Comparison of ENCODE assay signal across 8 cellular contexts in genomic region chrX:71096702-71097032, GRCh38. TPM values are rescaled to one million over a fixed set of nuclear protein-coding genes. Genes with fewer than 3 reads are reported as not detected.
A peak's percentile ranks its signal among the peaks of the same experiment; 100 is the strongest.
DNase-seq lines count a peak whose midpoint lies in the region; ATAC-seq, FAIRE-seq and TF ChIP-seq lines count a peak whose summit lies in the region.

No MANE protein-coding gene starts in this region.

- DNase-seq in NCI-H69 (lab: John Stamatoyannopoulos, UW) (peak; percentile 16), endodermal cell (no peak), neural crest cell (ENCODE audit: low read depth, low spot score) (no peak), cerebellum (ENCODE audit: low spot score) (no peak), RCC 7860 (ENCODE audit: low spot score) (no peak)

- no peak for TF ChIP-seq CTCF in endodermal cell (conservative IDR thresholded peaks at IDR 0.05)
- TF ChIP-seq CTCF in neural crest cell (conservative IDR thresholded peaks at IDR 0.05): no peak

- H3K27me3 Mint-ChIP-seq in endodermal cell (ENCODE audit: insufficient read depth) (peaks cover 29% of the 10 kb centered on the region), neural crest cell (ENCODE audit: low read depth) (peaks cover 44% of the 10 kb centered on the region)

- H3K27ac ChIP-seq in BLaER1 treated with 17β-estradiol and CSF1 and Interleukin-3, amounts not matched to agents 10 nM and 100 nM: peak overlapping the region in 9 of 11 experiments; percentile 9 to 67 (median 43); a peak in 13 of 22 replicates
- no peak overlapping the region for H3K27ac ChIP-seq in endodermal cell (ENCODE audit: low read depth, low read length)

- no peaks in the 10 kb centered on the region for H3K9me3 ChIP-seq in BLaER1 treated with 17β-estradiol and CSF1 and Interleukin-3, amounts not matched to agents 10 nM and 100 nM (replicated peaks in 1 of 11)
- H3K9me3 ChIP-seq in endodermal cell (ENCODE audit: control insufficient read depth, low read length): no peaks in the 10 kb centered on the region

- H3K4me2 ChIP-seq in BLaER1 treated with 17β-estradiol and CSF1 and Interleukin-3, amounts not matched to agents 10 nM and 100 nM: peak overlapping the region; percentile 82 to 94 (median 88)

- peaks cover 22% of the 10 kb centered on the region for H3K4me1 Mint-ChIP-seq in endodermal cell
- peaks cover 28% of the 10 kb centered on the region for H3K4me1 Mint-ChIP-seq in neural crest cell

- H3K36me3 ChIP-seq in BLaER1 treated with 17β-estradiol and CSF1 and Interleukin-3, amounts not matched to agents 10 nM and 100 nM: no peaks in the 10 kb centered on the region
- no peaks in the 10 kb centered on the region for H3K36me3 ChIP-seq in endodermal cell (ENCODE audit: control insufficient read depth, insufficient read depth, low read length)

- peaks cover 79 to 98% (median 93%) of the 10 kb centered on the region in 11 experiments for H3K27me3 ChIP-seq in BLaER1 treated with 17β-estradiol and CSF1 and Interleukin-3, amounts not matched to agents 10 nM and 100 nM
- H3K27me3 ChIP-seq in endodermal cell (ENCODE audit: control insufficient read depth, insufficient read depth, low read length, poor library complexity, severe bottlenecking): no peaks in the 10 kb centered on the region

- peak overlapping the region; percentile 70 for H3K4me3 Mint-ChIP-seq in endodermal cell
- peak overlapping the region; percentile 93 for H3K4me3 Mint-ChIP-seq in neural crest cell

- no peak for ATAC-seq in HG03520 (IDR thresholded peaks at IDR 0.05; ENCODE audit: unreplicated experiment)
- no peak for ATAC-seq in HG03097 (IDR thresholded peaks at IDR 0.05; ENCODE audit: low FRiP score, unreplicated experiment)

- peaks cover 0 to 16% (median 0%) of the 10 kb centered on the region in 11 experiments; a peak in 6 of 22 replicates for H4K20me1 ChIP-seq in BLaER1 treated with 17β-estradiol and CSF1 and Interleukin-3, amounts not matched to agents 10 nM and 100 nM

- FAIRE-seq in RCC 7860 (lab: Jason Lieb, UNC): no peak

- H3K27ac Mint-ChIP-seq in endodermal cell: no peak overlapping the region
- no peak overlapping the region for H3K27ac Mint-ChIP-seq in neural crest cell (ENCODE audit: unreplicated experiment)

- H3K36me3 Mint-ChIP-seq in endodermal cell (ENCODE audit: low read depth): no peaks in the 10 kb centered on the region
- H3K36me3 Mint-ChIP-seq in neural crest cell (ENCODE audit: low read depth): peaks cover 3% of the 10 kb centered on the region

- 0 to 1% methylated on average over 1 to 15 of the region's 15 CpGs for WGBS in endodermal cell (ENCODE audit: insufficient coverage in 1 of 2, insufficient read length in 1 of 2), 2 experiments

- H3K4me1 ChIP-seq in BLaER1 treated with 17β-estradiol and CSF1 and Interleukin-3, amounts not matched to agents 10 nM and 100 nM: peaks cover 24 to 46% (median 34%) of the 10 kb centered on the region in 10 experiments
- H3K4me1 ChIP-seq in endodermal cell (ENCODE audit: control insufficient read depth, insufficient read depth, low read length): no peaks in the 10 kb centered on the region

- peak overlapping the region; percentile 58 to 75 (median 64) for H3K4me3 ChIP-seq in BLaER1 treated with 17β-estradiol and CSF1 and Interleukin-3, amounts not matched to agents 10 nM and 100 nM
- H3K4me3 ChIP-seq in endodermal cell (ENCODE audit: low read length): peak overlapping the region; percentile 85

- peaks cover 57% of the 10 kb centered on the region for H3K9me3 Mint-ChIP-seq in endodermal cell
- H3K9me3 Mint-ChIP-seq in neural crest cell: no peaks in the 10 kb centered on the region

- H3K9ac ChIP-seq in BLaER1 treated with 17β-estradiol and CSF1 and Interleukin-3, amounts not matched to agents 10 nM and 100 nM: peak overlapping the region; percentile 56 to 79 (median 73)
- peak overlapping the region; percentile 41 for H3K9ac ChIP-seq in endodermal cell (ENCODE audit: extremely low read depth, low read length, poor library complexity, severe bottlenecking)

RNA-seq across cellular contexts. Expression of gene FOXO4, which starts 1.0 kb away (rescaled TPM):
- 10 to 100 TPM; 14.6 to 17.5 TPM for total RNA-seq in endodermal cell
- polyA plus RNA-seq in endodermal cell (2013, experiment 1 of 2): 9.3 TPM
- polyA plus RNA-seq in endodermal cell (2013, experiment 2 of 2): 9.0 TPM
- 10.1 and 12.0 TPM in 2 replicates for total RNA-seq in neural crest cell
- 6.1 TPM for total RNA-seq in cerebellum

RNA-seq across cellular contexts. Expression of gene CXorf65, which starts 9.9 kb away (rescaled TPM):
- total RNA-seq in endodermal cell: not detected
- polyA plus RNA-seq in endodermal cell (2013, experiment 1 of 2): not detected
- not detected for polyA plus RNA-seq in endodermal cell (2013, experiment 2 of 2)
- total RNA-seq in neural crest cell: not detected in 2 replicates
- not detected for total RNA-seq in cerebellum

RNA-seq across cellular contexts. Expression of gene IL2RG, which starts 14.7 kb away (rescaled TPM):
- total RNA-seq in endodermal cell (not detected), neural crest cell (not detected in 2 replicates), cerebellum (0.64 TPM)
- not detected for polyA plus RNA-seq in endodermal cell (2013, experiment 1 of 2)
- not detected for polyA plus RNA-seq in endodermal cell (2013, experiment 2 of 2)

RNA-seq across cellular contexts. Expression of gene MED12, which starts 21.7 kb away (rescaled TPM):
- total RNA-seq in endodermal cell: 10 to 100 TPM; 57.8 to 60.8 TPM
- 43.8 TPM for polyA plus RNA-seq in endodermal cell (2013, experiment 1 of 2)
- polyA plus RNA-seq in endodermal cell (2013, experiment 2 of 2): 35.5 TPM
- total RNA-seq in neural crest cell: 72.5 and 76.3 TPM in 2 replicates
- 27.3 TPM for total RNA-seq in cerebellum

RNA-seq across cellular contexts. Expression of gene SNX12, which starts 28.5 kb away (rescaled TPM):
- total RNA-seq in endodermal cell (10 to 100 TPM; 50.3 to 51.0 TPM), neural crest cell (77.5 and 78.3 TPM in 2 replicates), cerebellum (50.1 TPM)
- 51.0 TPM for polyA plus RNA-seq in endodermal cell (2013, experiment 1 of 2)
- polyA plus RNA-seq in endodermal cell (2013, experiment 2 of 2): 45.4 TPM
